Comparison of ENCODE assay signal across 26 cellular contexts in the genomic region with DNA sequence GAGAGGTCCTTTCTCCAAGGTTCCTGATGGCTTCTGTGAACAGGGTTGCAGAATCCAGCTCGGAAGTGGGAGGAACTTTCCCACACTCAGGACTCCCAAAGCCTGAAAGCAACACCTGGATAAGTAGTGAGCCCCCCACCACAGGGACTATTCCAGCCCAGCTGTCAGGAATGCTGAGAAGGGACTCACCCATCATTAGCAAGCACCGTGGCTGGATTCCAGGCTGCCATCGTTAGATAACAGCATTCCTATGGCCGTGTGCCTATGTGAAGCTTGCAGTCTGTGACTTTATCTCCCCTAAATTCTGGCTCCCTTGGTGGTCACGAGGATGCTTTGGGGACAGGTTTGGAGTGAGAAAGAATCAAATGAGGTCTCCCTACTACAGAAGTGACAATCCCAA.
"Had no signal": no experiment of that assay in that cellular context is flagged by ENCODE, and none has a peak within 500 bp of the region (broad histone marks: within the 10 kb centered on the region; RNA-seq: fewer than 3 reads in every experiment).

No MANE protein-coding gene starts in this region.

- H3K4me1 ChIP-seq: psoas muscle had no signal

- H3K27me3 Mint-ChIP-seq: activated CD4-positive, alpha-beta T cell treated with anti-CD3 and anti-CD28 coated beads for 36 hours; activated naive CD8-positive, alpha-beta T cell; stimulated activated naive CD8-positive, alpha-beta T cell treated with anti-CD3 and anti-CD28 coated beads, Interleukin-15, Interleukin-2, amounts not matched to agents 100 ng/mL and 50 ng/mL, for 24 hours; type B pancreatic cell had no signal

- H3K4me3 Mint-ChIP-seq: activated CD4-positive, alpha-beta T cell treated with anti-CD3 and anti-CD28 coated beads for 36 hours; activated naive CD8-positive, alpha-beta T cell; activated T-cell treated with anti-CD3 and anti-CD28 coated beads, Interleukin-2, amount 50 U/mL, for 72 hours; naive B cell; stimulated activated naive CD8-positive, alpha-beta T cell treated with anti-CD3 and anti-CD28 coated beads, Interleukin-15, Interleukin-2, amounts not matched to agents 100 ng/mL and 50 ng/mL, for 24 hours; type B pancreatic cell had no signal

- H3K4me3 ChIP-seq: body of pancreas, cardiac muscle cell, lung, mucosa of descending colon, pancreas, psoas muscle had no signal

- H3K36me3 ChIP-seq: cardiac muscle cell, pancreas had no signal

- H3K27ac Mint-ChIP-seq: activated naive CD8-positive, alpha-beta T cell; activated T-cell treated with anti-CD3 and anti-CD28 coated beads, Interleukin-2, amount 50 U/mL, for 72 hours; naive B cell; stimulated activated naive CD8-positive, alpha-beta T cell treated with anti-CD3 and anti-CD28 coated beads, Interleukin-15, Interleukin-2, amounts not matched to agents 100 ng/mL and 50 ng/mL, for 24 hours; type B pancreatic cell had no signal

- H3K27ac ChIP-seq: body of pancreas, cardiac muscle cell, pancreas, psoas muscle had no signal

- ATAC-seq: activated CD4-positive, alpha-beta T cell treated with anti-CD3 and anti-CD28 coated beads for 36 hours; activated T-cell treated with anti-CD3 and anti-CD28 coated beads, Interleukin-2, amount 50 U/mL, for 72 hours; body of pancreas; mucosa of descending colon; pancreas; psoas muscle had no signal

- H3K27me3 ChIP-seq: body of pancreas, pancreas had no signal

- H3K36me3 Mint-ChIP-seq: activated naive CD8-positive, alpha-beta T cell; naive B cell; type B pancreatic cell had no signal

- H3K4me1 Mint-ChIP-seq: activated CD4-positive, alpha-beta T cell treated with anti-CD3 and anti-CD28 coated beads for 36 hours; naive B cell had no signal

- DNase-seq: activated CD4-positive, alpha-beta T cell treated with anti-CD3 and anti-CD28 coated beads for 36 hours; activated CD4-positive, CD25-positive, alpha-beta regulatory T cell; activated effector memory CD4-positive, alpha-beta T cell treated with Interleukin-2 at 50 U/mL for 16 hours; activated naive CD4-positive, alpha-beta T cell treated with Interleukin-2 at 50 U/mL for 16 hours; activated T-cell treated with anti-CD3 and anti-CD28 coated beads for 4 hours; activated T-cell treated with anti-CD3 and anti-CD28 coated beads, Interleukin-2, amount 50 U/mL, for 72 hours; aorta; body of pancreas; cortex of kidney; foreskin fibroblast; head of caudate nucleus; hippocampal formation; kidney; mucosa of descending colon; naive B cell; nucleus accumbens; pancreas; psoas muscle; stimulated activated CD4-positive, alpha-beta T cell treated with anti-CD3 and anti-CD28 coated beads, Interleukin-2, amount 100 ng/mL, for 48 hours; substantia nigra; T-helper 1 cell had no signal

- H3K9me3 Mint-ChIP-seq: activated T-cell treated with anti-CD3 and anti-CD28 coated beads, Interleukin-2, amount 50 U/mL, for 72 hours; naive B cell; stimulated activated naive CD8-positive, alpha-beta T cell treated with anti-CD3 and anti-CD28 coated beads, Interleukin-15, Interleukin-2, amounts not matched to agents 100 ng/mL and 50 ng/mL, for 24 hours; type B pancreatic cell had no signal
